Comparison of ENCODE assay signal across 11 cellular contexts in the genomic region with DNA sequence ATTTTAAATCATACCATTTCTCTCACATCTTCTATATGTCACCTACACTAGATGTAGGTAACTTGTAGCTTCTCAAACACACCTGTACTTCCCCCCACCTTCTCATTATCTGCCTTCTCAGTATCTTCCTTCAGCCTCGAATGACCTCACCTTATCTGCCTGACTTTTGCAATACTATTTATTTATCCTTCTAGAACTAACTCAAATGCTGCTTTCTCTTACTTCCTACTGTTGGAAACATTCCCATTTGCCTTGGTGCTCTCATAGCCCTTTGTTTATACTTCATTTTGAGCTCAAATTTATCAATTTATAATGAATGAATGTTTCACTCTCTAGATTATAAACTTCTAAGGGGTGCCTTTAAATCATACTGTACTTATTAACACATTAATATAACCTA.
"Had no signal": no experiment of that assay in that cellular context is flagged by ENCODE, and none has a peak within 500 bp of the region (broad histone marks: within the 10 kb centered on the region; RNA-seq: fewer than 3 reads in every experiment).

No MANE protein-coding gene starts in this region.

- H3K9me3 ChIP-seq: testis had no signal

- DNase-seq: activated CD4-positive, alpha-beta T cell treated with anti-CD3 and anti-CD28 coated beads, Interleukin-2, amount 10 ng/mL, durations not matched to agents 24 days and 14 days; activated naive CD4-positive, alpha-beta T cell treated with anti-CD3 and anti-CD28 coated beads, Interleukin-2, amount 50 U/mL, for 16 hours; effector memory CD8-positive, alpha-beta T cell; left colon; mammary epithelial cell; nephron progenitor cell; stimulated activated CD4-positive, alpha-beta T cell treated with anti-CD3 and anti-CD28 coated beads, Interleukin-12 subunit alpha, Interleukin-12 subunit beta, amount 100 ng/mL, for 4 hours; stimulated activated CD8-positive, alpha-beta memory T cell treated with anti-CD3 and anti-CD28 coated beads, Interleukin-4, amount 100 ng/mL, for 48 hours; T-helper 1 cell; testis had no signal

- H3K27ac ChIP-seq: testis had no signal

- H3K4me3 ChIP-seq: testis had no signal

- ATAC-seq: effector memory CD8-positive, alpha-beta T cell; left colon; WTC11 had no signal

- H3K4me1 ChIP-seq: testis had no signal

- H3K27me3 ChIP-seq: testis had no signal
